Comparison of ENCODE assay signal across 1 cellular context in the genomic region with DNA sequence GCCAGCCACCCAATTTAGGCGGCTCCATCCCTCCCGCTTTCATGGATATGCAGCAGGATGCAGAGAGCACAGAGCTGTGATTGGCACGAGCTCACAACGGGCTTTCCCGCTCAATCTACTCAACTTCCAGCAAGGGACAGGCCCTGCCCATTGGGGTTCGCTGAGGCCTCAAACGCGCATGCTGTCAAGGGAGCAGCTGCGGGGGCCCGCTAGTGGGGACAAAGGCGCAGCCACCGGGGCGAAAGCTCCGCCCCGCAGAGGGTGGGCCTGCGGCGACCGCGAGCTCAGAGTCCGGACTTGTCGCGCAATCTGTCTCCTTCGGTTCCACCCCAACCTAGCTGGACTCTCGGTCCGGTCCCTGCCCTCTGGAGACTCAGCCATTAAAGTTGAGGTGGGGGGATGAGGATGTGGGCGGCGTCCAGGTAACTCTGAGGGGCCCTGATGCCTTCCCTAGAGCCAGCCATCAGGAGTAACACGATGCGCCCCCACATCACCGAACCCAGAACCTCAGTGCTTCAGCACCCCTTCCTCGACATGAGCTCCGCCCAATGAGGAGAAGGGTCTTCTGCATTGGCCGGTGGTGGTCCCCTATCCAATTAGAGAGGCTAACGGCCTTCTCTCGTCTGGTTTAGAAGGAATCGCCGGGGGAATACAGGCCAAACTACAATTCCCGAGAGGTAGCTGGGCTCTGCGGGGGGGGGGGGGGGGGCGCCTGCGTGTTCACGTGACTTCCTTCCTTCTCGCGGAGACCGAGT.
TF ChIP-seq lines count a peak whose summit lies in the region.

No MANE protein-coding gene starts in this region.

TF ChIP-seq in GM12878, 131 proteins besides CTCF, POLR2A, EP300 and RAD21 (continued from another document):
- TF ChIP-seq, protein P1, sequence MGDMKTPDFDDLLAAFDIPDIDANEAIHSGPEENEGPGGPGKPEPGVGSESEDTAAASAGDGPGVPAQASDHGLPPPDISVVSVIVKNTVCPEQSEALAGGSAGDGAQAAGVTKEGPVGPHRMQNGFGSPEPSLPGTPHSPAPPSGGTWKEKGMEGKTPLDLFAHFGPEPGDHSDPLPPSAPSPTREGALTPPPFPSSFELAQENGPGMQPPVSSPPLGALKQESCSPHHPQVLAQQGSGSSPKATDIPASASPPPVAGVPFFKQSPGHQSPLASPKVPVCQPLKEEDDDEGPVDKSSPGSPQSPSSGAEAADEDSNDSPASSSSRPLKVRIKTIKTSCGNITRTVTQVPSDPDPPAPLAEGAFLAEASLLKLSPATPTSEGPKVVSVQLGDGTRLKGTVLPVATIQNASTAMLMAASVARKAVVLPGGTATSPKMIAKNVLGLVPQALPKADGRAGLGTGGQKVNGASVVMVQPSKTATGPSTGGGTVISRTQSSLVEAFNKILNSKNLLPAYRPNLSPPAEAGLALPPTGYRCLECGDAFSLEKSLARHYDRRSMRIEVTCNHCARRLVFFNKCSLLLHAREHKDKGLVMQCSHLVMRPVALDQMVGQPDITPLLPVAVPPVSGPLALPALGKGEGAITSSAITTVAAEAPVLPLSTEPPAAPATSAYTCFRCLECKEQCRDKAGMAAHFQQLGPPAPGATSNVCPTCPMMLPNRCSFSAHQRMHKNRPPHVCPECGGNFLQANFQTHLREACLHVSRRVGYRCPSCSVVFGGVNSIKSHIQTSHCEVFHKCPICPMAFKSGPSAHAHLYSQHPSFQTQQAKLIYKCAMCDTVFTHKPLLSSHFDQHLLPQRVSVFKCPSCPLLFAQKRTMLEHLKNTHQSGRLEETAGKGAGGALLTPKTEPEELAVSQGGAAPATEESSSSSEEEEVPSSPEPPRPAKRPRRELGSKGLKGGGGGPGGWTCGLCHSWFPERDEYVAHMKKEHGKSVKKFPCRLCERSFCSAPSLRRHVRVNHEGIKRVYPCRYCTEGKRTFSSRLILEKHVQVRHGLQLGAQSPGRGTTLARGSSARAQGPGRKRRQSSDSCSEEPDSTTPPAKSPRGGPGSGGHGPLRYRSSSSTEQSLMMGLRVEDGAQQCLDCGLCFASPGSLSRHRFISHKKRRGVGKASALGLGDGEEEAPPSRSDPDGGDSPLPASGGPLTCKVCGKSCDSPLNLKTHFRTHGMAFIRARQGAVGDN (IDR thresholded peaks at IDR 0.05): peak; percentile 98
- TF ChIP-seq SRF (IDR thresholded peaks at IDR 0.05; ENCODE audit: low read depth in 2 of 2, low read length in 2 of 2): 0 out of 4 replicates have a peak, but pooled peaks of 1 of the 2 experiments have one; percentile 26
- TF ChIP-seq, protein P2, sequence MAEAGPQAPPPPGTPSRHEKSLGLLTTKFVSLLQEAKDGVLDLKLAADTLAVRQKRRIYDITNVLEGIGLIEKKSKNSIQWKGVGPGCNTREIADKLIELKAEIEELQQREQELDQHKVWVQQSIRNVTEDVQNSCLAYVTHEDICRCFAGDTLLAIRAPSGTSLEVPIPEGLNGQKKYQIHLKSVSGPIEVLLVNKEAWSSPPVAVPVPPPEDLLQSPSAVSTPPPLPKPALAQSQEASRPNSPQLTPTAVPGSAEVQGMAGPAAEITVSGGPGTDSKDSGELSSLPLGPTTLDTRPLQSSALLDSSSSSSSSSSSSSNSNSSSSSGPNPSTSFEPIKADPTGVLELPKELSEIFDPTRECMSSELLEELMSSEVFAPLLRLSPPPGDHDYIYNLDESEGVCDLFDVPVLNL (IDR thresholded peaks at IDR 0.05; ENCODE audit: low read depth, low read length): 0 out of 2 replicates have a peak, but pooled peaks have one; percentile 7
- TF ChIP-seq POLR2AphosphoS2 (IDR thresholded peaks at IDR 0.05; ENCODE audit: low read depth, low read length): peak; percentile 89
- no peak for TF ChIP-seq ZNF207 (IDR thresholded peaks at IDR 0.05; ENCODE audit: borderline replicate concordance)
